ENCODE assay signal across 1 cellular context in genomic region chr6:131854803-131855202, GRCh38.
TF ChIP-seq lines count a peak whose summit lies in the region.

No MANE protein-coding gene starts in this region.

TF ChIP-seq in endothelial cell of umbilical vein, 7 proteins besides CTCF, POLR2A, EP300 and RAD21 (continued from another document):
- TF ChIP-seq JUN (IDR thresholded peaks at IDR 0.05; ENCODE audit: borderline replicate concordance, insufficient read depth, insufficient read length, low read depth): no peak
- TF ChIP-seq EZH2 (IDR thresholded peaks at IDR 0.05; ENCODE audit: borderline replicate concordance, low read depth, low read length, severe bottlenecking): no peak
- TF ChIP-seq GATA2 (IDR thresholded peaks at IDR 0.05; ENCODE audit: insufficient read depth, insufficient read length, low read depth, low read length): no peak
